ENCODE assay signal across 17 cellular contexts in genomic region chr3:186526256-186526606, GRCh38. TPM values are rescaled to one million over a fixed set of nuclear protein-coding genes. Genes with fewer than 3 reads are reported as not detected.
DNase-seq lines count a peak whose midpoint lies in the region; ATAC-seq, FAIRE-seq and TF ChIP-seq lines count a peak whose summit lies in the region.
"Had no signal": no experiment of that assay in that cellular context is flagged by ENCODE, and none has a peak within 500 bp of the region (broad histone marks: within the 10 kb centered on the region; RNA-seq: fewer than 3 reads in every experiment).

No MANE protein-coding gene starts in this region.

- H4K20me1 ChIP-seq in DOHH2 (ENCODE audit: control insufficient read depth, insufficient read depth, low read depth, low read length) (no peaks in the 10 kb centered on the region), SU-DHL-6 (ENCODE audit: low read depth, low read length) (no peaks in the 10 kb centered on the region)

- TF ChIP-seq CTCF in DOHH2 (IDR thresholded peaks at IDR 0.05; ENCODE audit: low read depth, low read length, poor library complexity, severe bottlenecking) (no peak), SU-DHL-6 (IDR thresholded peaks at IDR 0.05; ENCODE audit: insufficient read depth, low read length, poor library complexity, severe bottlenecking) (no peak), pancreas (IDR thresholded peaks at IDR 0.05) (no peak)

- H3K79me2 ChIP-seq in DOHH2 (ENCODE audit: control insufficient read depth, low read length) (no peaks in the 10 kb centered on the region), SU-DHL-6 (ENCODE audit: insufficient read depth, low read length) (no peaks in the 10 kb centered on the region)

- intact Hi-C loops in pancreas (cut with DNase I) = loop anchor here in 1 of 3 donors (10.0 kb wide), 1 partner anchor 261 kb away; no protein-coding TSS in a partner anchor

- WGBS in pancreas, 2 donors = 82 to 86% methylated on average over 6 of the region's 6 CpGs

- H3K9me3 ChIP-seq in DOHH2 (ENCODE audit: control insufficient read depth, insufficient read depth, low read length) (no peaks in the 10 kb centered on the region), SU-DHL-6 (ENCODE audit: insufficient read depth, low read length) (no peaks in the 10 kb centered on the region), pancreas (no peaks in the 10 kb centered on the region)
- H3K9me3 ChIP-seq: gastrocnemius medialis, stomach had no signal

- no peaks in the 10 kb centered on the region for H3K27me3 ChIP-seq in DOHH2 (ENCODE audit: control insufficient read depth, low read length)
- H3K27me3 ChIP-seq in SU-DHL-6 (ENCODE audit: low read length) = no peaks in the 10 kb centered on the region
- no peaks in the 10 kb centered on the region for H3K27me3 ChIP-seq in pancreas

- ATAC-seq in GM19395 (IDR thresholded peaks at IDR 0.05; ENCODE audit: unreplicated experiment) (peak; percentile 34), HG03097 (IDR thresholded peaks at IDR 0.05; ENCODE audit: low FRiP score, unreplicated experiment) (peak; percentile 38), pancreas (no peak), HG03442 (IDR thresholded peaks at IDR 0.05; ENCODE audit: unreplicated experiment) (no peak)
- ATAC-seq: gastrocnemius medialis had no signal

- H3F3A ChIP-seq in DOHH2 (ENCODE audit: control insufficient read depth, insufficient read depth) (peaks cover 15% of the 10 kb centered on the region), SU-DHL-6 (ENCODE audit: insufficient read depth) (no peaks in the 10 kb centered on the region)

- DNase-seq in SW480 (ENCODE audit: low spot score) (no peak), pancreas (no peak), T-helper 2 cell (no peak)
- DNase-seq: activated CD4-positive, CD25-positive, alpha-beta regulatory T cell treated with anti-CD3 and anti-CD28 coated beads, Interleukin-2, amount 50 U/mL, for 72 hours; AML-193; effector CD8-positive, alpha-beta T cell; gastrocnemius medialis; HCEC 1CT; NCI-H1417 treated with DMSO at 0.1 percent for 48 hours; stimulated activated CD4-positive, alpha-beta T cell treated with anti-CD3 and anti-CD28 coated beads, Interleukin-4, amount 100 ng/mL, for 4 hours; stomach had no signal

- peak overlapping the region; percentile 53 for H3K27ac ChIP-seq in DOHH2 (ENCODE audit: low read depth, low read length)
- no peak overlapping the region for H3K27ac ChIP-seq in SU-DHL-6 (ENCODE audit: low read depth, low read length)
- no peak overlapping the region for H3K27ac ChIP-seq in pancreas
- H3K27ac ChIP-seq: gastrocnemius medialis, stomach had no signal

- peak overlapping the region; percentile 65 for H3K4me3 ChIP-seq in DOHH2 (ENCODE audit: low read length)
- no peak overlapping the region for H3K4me3 ChIP-seq in SU-DHL-6 (ENCODE audit: insufficient read depth, low read length, poor library complexity, severe bottlenecking)
- no peak overlapping the region for H3K4me3 ChIP-seq in pancreas
- H3K4me3 ChIP-seq: gastrocnemius medialis, stomach had no signal

- H3K4me1 ChIP-seq in DOHH2 (ENCODE audit: control insufficient read depth, low read length) (peaks cover 90% of the 10 kb centered on the region), pancreas (no peaks in the 10 kb centered on the region)
- H3K4me1 ChIP-seq: gastrocnemius medialis had no signal

- H3K36me3 ChIP-seq in DOHH2 (ENCODE audit: control insufficient read depth, low read length) (no peaks in the 10 kb centered on the region), SU-DHL-6 (ENCODE audit: low read length) (no peaks in the 10 kb centered on the region), pancreas (no peaks in the 10 kb centered on the region)
- H3K36me3 ChIP-seq: gastrocnemius medialis, stomach had no signal

- peak overlapping the region; percentile 86 for H3K4me2 ChIP-seq in DOHH2 (ENCODE audit: low read length)
- H3K4me2 ChIP-seq in SU-DHL-6 (ENCODE audit: low read depth, low read length, poor library complexity, severe bottlenecking) = peak overlapping the region; percentile 18

- no peak overlapping the region for H2AFZ ChIP-seq in SU-DHL-6 (ENCODE audit: low read depth, low read length, severe bottlenecking)

- FAIRE-seq in pancreas (lab: Jason Lieb, UNC) = no peak
- FAIRE-seq: islet of Langerhans had no signal

- H3K9me2 ChIP-seq in DOHH2 (replicated peaks; ENCODE audit: control insufficient read depth, low read length) (no peaks in the 10 kb centered on the region), SU-DHL-6 (replicated peaks; ENCODE audit: insufficient read depth, low read length) (no peaks in the 10 kb centered on the region)

- no peak overlapping the region for H3K9ac ChIP-seq in SU-DHL-6 (ENCODE audit: low read length)

RNA-seq across cellular contexts. Expression of gene CRYGS, which starts 17.9 kb away (rescaled TPM):
- total RNA-seq in pancreas = 1 to 10 TPM; 1.2 to 3.0 (median 1.8) TPM
- 10 to 100 TPM; 11.0 to 16.6 TPM for polyA plus RNA-seq in pancreas

RNA-seq across cellular contexts. Expression of gene TBCCD1, which starts 40.9 kb away (rescaled TPM):
- 1 to 10 TPM; 3.8 to 7.4 (median 5.5) TPM for total RNA-seq in pancreas
- 1 to 10 TPM; 2.6 to 4.2 TPM for polyA plus RNA-seq in pancreas

RNA-seq across cellular contexts. Expression of gene DNAJB11, which starts 44.3 kb away (rescaled TPM):
- total RNA-seq in pancreas = 10 to 100 TPM; 21.9 to 33.2 (median 30.2) TPM
- 10 to 100 TPM; 37.1 to 52.6 TPM for polyA plus RNA-seq in pancreas

Comparison
In these comparisons a context has a peak if more than half of its experiments do, and no peak if none do; other contexts are left out.
1. ATAC-seq: peak in GM19395 (single experiment) and HG03097 (single experiment); none in pancreas (0 of 4) and HG03442 (single experiment).